In the genomic region with DNA sequence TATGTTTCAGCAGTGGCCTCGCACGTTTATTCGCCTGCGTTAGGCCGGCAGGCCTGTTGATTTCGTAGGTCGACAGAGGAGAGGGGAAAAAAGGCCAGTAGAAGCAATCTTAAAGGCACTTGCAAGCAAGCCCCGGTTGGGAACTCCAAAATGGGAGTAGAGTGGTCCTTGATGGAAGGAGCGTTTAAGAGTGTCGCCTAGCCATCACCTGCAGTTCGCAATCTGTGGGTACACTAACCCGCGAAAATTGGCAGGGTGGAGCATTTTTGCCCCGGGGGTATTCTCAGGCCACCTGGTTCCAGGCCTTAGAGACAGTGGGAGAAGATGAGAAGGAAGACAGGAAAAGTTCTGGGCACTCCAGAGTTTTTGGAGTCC, we compare ENCODE assay signal across 7 cellular contexts. TPM values are rescaled to one million over a fixed set of nuclear protein-coding genes. Genes with fewer than 3 reads are reported as not detected.
DNase-seq lines count a peak whose midpoint lies in the region; ATAC-seq and TF ChIP-seq lines count a peak whose summit lies in the region.

No MANE protein-coding gene starts in this region.

- TF ChIP-seq CTCF in foreskin fibroblast (IDR thresholded peaks at IDR 0.05; ENCODE audit: low read depth, low read length): no peak

- H3K4me3 Mint-ChIP-seq in T-cell: peak overlapping the region; percentile 92 to 96 (median 95)

- H3K4me3 ChIP-seq in H7 (ENCODE audit: insufficient read depth, low read depth, low read length): peak overlapping the region; percentile 99
- H3K4me3 ChIP-seq in foreskin fibroblast (ENCODE audit: low read depth in 1 of 2, low read length in 2 of 2): peak overlapping the region; percentile 69 to 90
- peak overlapping the region; percentile 89 to 98 (median 96) for H3K4me3 ChIP-seq in skeletal muscle tissue (ENCODE audit: low read length in 3 of 3)

- peak overlapping the region; percentile 86 to 89 for H3K27ac Mint-ChIP-seq in T-cell

- H3K36me3 Mint-ChIP-seq in T-cell: peaks cover 36% of the 10 kb centered on the region

- CTCF ChIA-PET in T-cell (lab: Charles Lee): no interaction called here

- H3K27me3 ChIP-seq in H7 (ENCODE audit: control insufficient read depth, insufficient read depth, low read length) (no peaks in the 10 kb centered on the region), skeletal muscle tissue (ENCODE audit: control insufficient read depth in 3 of 3, insufficient read depth in 3 of 3, low read length in 3 of 3) (no peaks in the 10 kb centered on the region)

- peaks cover 51 to 62% (median 55%) of the 10 kb centered on the region in 3 donors for H3K4me1 ChIP-seq in skeletal muscle tissue (ENCODE audit: control insufficient read depth in 3 of 3, insufficient read depth in 3 of 3, low read length in 3 of 3)

- no peak for ATAC-seq in T-cell (replicated peaks in 1 of 4)
- ATAC-seq in GM21737 (IDR thresholded peaks at IDR 0.05; ENCODE audit: unreplicated experiment): no peak

- H3K36me3 ChIP-seq in H7 (replicated peaks; ENCODE audit: control insufficient read depth, insufficient read depth, low read length) (peaks cover 48% of the 10 kb centered on the region), skeletal muscle tissue (ENCODE audit: control insufficient read depth in 3 of 3, insufficient read depth in 3 of 3, low read length in 3 of 3) (peaks cover 10 to 29% (median 24%) of the 10 kb centered on the region in 3 donors)

- H3K27ac ChIP-seq in skeletal muscle tissue (ENCODE audit: low read depth, low read length): peak overlapping the region; percentile 100

- no peaks in the 10 kb centered on the region for H3K27me3 Mint-ChIP-seq in T-cell

- POLR2A ChIA-PET in T-cell (lab: Charles Lee): no interaction called here

- no peaks in the 10 kb centered on the region for H3K9me3 ChIP-seq in skeletal muscle tissue (ENCODE audit: control insufficient read depth in 3 of 3, low read length in 3 of 3)

- peak overlapping the region; percentile 99 to 100 (median 100) for H3K9ac ChIP-seq in skeletal muscle tissue (ENCODE audit: low read depth in 1 of 3, low read length in 3 of 3)

- H3K4me1 Mint-ChIP-seq in T-cell: peaks cover 66 to 70% (median 67%) of the 10 kb centered on the region in 3 donors

- H3K9me3 Mint-ChIP-seq in T-cell: no peaks in the 10 kb centered on the region

- DNase-seq in H7: no peak
- no peak for DNase-seq in T-cell
- DNase-seq in foreskin fibroblast: no peak
- DNase-seq in H4 (ENCODE audit: low spot score): no peak
- DNase-seq in amniotic stem cell (lab: John Stamatoyannopoulos, UW): no peak

RNA-seq across cellular contexts. Expression of gene EWSR1, which starts 1.1 kb away (rescaled TPM):
- total RNA-seq in H7 (2014; rRNA removed; shearing (Covaris generic)): 226 and 229 TPM in 2 replicates
- total RNA-seq in T-cell: 100 to 1,000 TPM; 254 to 308 (median 260) TPM
- 84.5 TPM for total RNA-seq in skeletal muscle tissue
- total RNA-seq in H4 (2014; rRNA removed; shearing (Covaris generic)): 153 and 206 TPM in 2 replicates

RNA-seq across cellular contexts. Expression of gene RHBDD3, which starts 1.4 kb away (rescaled TPM):
- total RNA-seq in H7 (2014; rRNA removed; shearing (Covaris generic)): 71.6 and 76.3 TPM in 2 replicates
- 10 to 100 TPM; 14.1 to 25.4 (median 22.1) TPM for total RNA-seq in T-cell
- total RNA-seq in skeletal muscle tissue: 6.8 TPM
- 13.6 and 14.2 TPM in 2 replicates for total RNA-seq in H4 (2014; rRNA removed; shearing (Covaris generic))

RNA-seq across cellular contexts. Expression of gene GAS2L1, which starts 37.2 kb away (rescaled TPM):
- total RNA-seq in H7 (2014; rRNA removed; shearing (Covaris generic)): 22.2 and 28.3 TPM in 2 replicates
- total RNA-seq in T-cell (1 to 10 TPM in 1 of 5 donors, under 1 TPM in 4; 0.53 to 1.2 (median 0.85) TPM), skeletal muscle tissue (3.1 TPM)
- 3.9 and 4.0 TPM in 2 replicates for total RNA-seq in H4 (2014; rRNA removed; shearing (Covaris generic))

RNA-seq across cellular contexts. Expression of gene RASL10A, which starts 46.3 kb away (rescaled TPM):
- total RNA-seq in H7 (2014; rRNA removed; shearing (Covaris generic)): 4.2 and 5.1 TPM in 2 replicates
- total RNA-seq in T-cell (1 to 10 TPM in 1 of 5 donors, under 1 TPM in 3, not detected in 1; 0.33 to 1.2 (median 0.71) TPM), skeletal muscle tissue (under 0.01 TPM)
- total RNA-seq in H4 (2014; rRNA removed; shearing (Covaris generic)): not detected in 2 replicates
